16 cellular contexts compared by ENCODE assay signal in genomic region chr6:163637524-163637923, GRCh38.
DNase-seq lines count a peak whose midpoint lies in the region; ATAC-seq and TF ChIP-seq lines count a peak whose summit lies in the region.
"Had no signal": no experiment of that assay in that cellular context is flagged by ENCODE, and none has a peak within 500 bp of the region (broad histone marks: within the 10 kb centered on the region; RNA-seq: fewer than 3 reads in every experiment).

No MANE protein-coding gene starts in this region.

- ATAC-seq in GM19328 (IDR thresholded peaks at IDR 0.05; ENCODE audit: unreplicated experiment) (peak; percentile 82), HG02623 (IDR thresholded peaks at IDR 0.05; ENCODE audit: unreplicated experiment) (peak; percentile 93), HG03342 (IDR thresholded peaks at IDR 0.05; ENCODE audit: unreplicated experiment) (peak; percentile 91), T-cell (replicated peaks in 1 of 4) (no peak)
- ATAC-seq: A549, gastrocnemius medialis had no signal

- POLR2A ChIA-PET in T-cell (lab: Charles Lee), result no interaction called here

- H3K4me1 Mint-ChIP-seq in T-cell, result no peaks in the 10 kb centered on the region

- peaks cover 6 to 15% of the 10 kb centered on the region in 2 donors for H3K27me3 Mint-ChIP-seq in T-cell

- H3K36me3 Mint-ChIP-seq in T-cell, result no peaks in the 10 kb centered on the region

- DNase-seq in GM12864 (ENCODE audit: low read depth), result peak; percentile 50
- no peak for DNase-seq in activated effector memory CD4-positive, alpha-beta T cell treated with Interleukin-2 at 50 U/mL for 16 hours
- no peak for DNase-seq in T-cell
- no peak for DNase-seq in NCI-H146 treated with DMSO at 0.1 percent for 48 hours (lab: John Stamatoyannopoulos, UW; ENCODE audit: unreplicated experiment)
- no peak for DNase-seq in DMS79 treated with DMSO at 0.1 percent for 48 hours (lab: John Stamatoyannopoulos, UW)
- DNase-seq: activated CD4-positive, alpha-beta T cell treated with anti-CD3 and anti-CD28 coated beads for 1 hour; effector CD4-positive, alpha-beta T cell; gastrocnemius medialis; kidney; NCI-H146; NK-92 treated with Interleukin-12 subunit alpha and Interleukin-12 subunit beta, amount 100 ng/mL, for 24 hours; retina had no signal

- CTCF ChIA-PET in T-cell (lab: Charles Lee), result no interaction called here

- H3K4me3 Mint-ChIP-seq in T-cell, result no peak overlapping the region

- no peak overlapping the region for H3K27ac Mint-ChIP-seq in T-cell

- no peaks in the 10 kb centered on the region for H3K9me3 Mint-ChIP-seq in T-cell

- no peak for TF ChIP-seq CTCF in GM12864 (IDR thresholded peaks at IDR 0.05; ENCODE audit: low read depth, low read length, missing control alignments)

- H3K4me3 ChIP-seq in GM12864 (ENCODE audit: low read depth, low read length), result no peak overlapping the region
- H3K4me3 ChIP-seq: A549, gastrocnemius medialis had no signal

Comparison
In these comparisons a context has a peak if more than half of its experiments do, and no peak if none do; other contexts are left out.
1. ATAC-seq: peak in GM19328 (single experiment), HG02623 (single experiment) and HG03342 (single experiment); none in T-cell (0 of 4).